11 cellular contexts compared by ENCODE assay signal in the genomic region with DNA sequence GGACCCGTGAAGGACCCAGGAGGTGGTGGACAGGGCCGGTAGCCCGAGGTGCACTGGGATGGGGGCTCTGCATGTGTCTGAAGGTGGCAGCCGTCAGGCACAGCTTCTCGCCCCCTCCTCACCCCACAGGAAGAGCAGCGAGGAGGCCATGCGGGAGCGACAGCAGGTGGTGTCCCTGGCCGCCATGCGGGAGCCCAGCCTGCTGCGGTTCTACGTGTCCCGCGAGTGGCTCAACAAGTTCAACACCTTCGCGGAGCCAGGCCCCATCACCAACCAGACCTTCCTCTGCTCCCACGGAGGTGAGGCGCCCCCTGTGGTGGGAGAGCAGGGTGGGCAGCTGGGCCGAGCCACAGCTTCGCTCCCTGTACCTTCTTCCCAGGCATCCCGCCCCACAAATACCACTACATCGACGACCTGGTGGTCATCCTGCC. TPM values are rescaled to one million over a fixed set of nuclear protein-coding genes. Genes with fewer than 3 reads are reported as not detected.
DNase-seq lines count a peak whose midpoint lies in the region; ATAC-seq and TF ChIP-seq lines count a peak whose summit lies in the region.
"Had no signal": no experiment of that assay in that cellular context is flagged by ENCODE, and none has a peak within 500 bp of the region (broad histone marks: within the 10 kb centered on the region; RNA-seq: fewer than 3 reads in every experiment).

No MANE protein-coding gene starts in this region.

- no peak overlapping the region for H3K27ac ChIP-seq in cardiac muscle cell
- no peak overlapping the region for H3K27ac ChIP-seq in right atrium auricular region
- H3K27ac ChIP-seq in SJCRH30, result no peak overlapping the region
- H3K27ac ChIP-seq: VCaP had no signal

- ATAC-seq in T-helper 17 cell (no peak), HG02852 (IDR thresholded peaks at IDR 0.05; ENCODE audit: unreplicated experiment) (no peak), GM21576 (IDR thresholded peaks at IDR 0.05; ENCODE audit: unreplicated experiment) (no peak)

- H3K36me3 ChIP-seq in cardiac muscle cell (peaks cover 12% of the 10 kb centered on the region), right atrium auricular region (peaks cover 41% of the 10 kb centered on the region), SJCRH30 (0 out of 2 replicates have a peak, but pooled peaks cover 2% of the 10 kb centered on the region)

- DNase-seq in cardiac muscle cell (ENCODE audit: low read depth in 1 of 2, low spot score in 1 of 2) (no peak), right atrium auricular region (ENCODE audit: low spot score) (no peak), T-helper 17 cell (no peak), fibroblast of pulmonary artery (ENCODE audit: low read depth) (no peak), SJCRH30 (no peak)
- DNase-seq in activated CD4-positive, alpha-beta T cell treated with anti-CD3 and anti-CD28 coated beads, Interleukin-2, amount 10 ng/mL, durations not matched to agents 7 days and 5 days, result no peak
- DNase-seq: NCI-H1092 treated with DMSO at 0.1 percent for 48 hours had no signal

- H3K27me3 ChIP-seq in cardiac muscle cell, result no peaks in the 10 kb centered on the region
- H3K27me3 ChIP-seq in right atrium auricular region, result no peaks in the 10 kb centered on the region
- H3K27me3 ChIP-seq in SJCRH30, result no peaks in the 10 kb centered on the region

- peak overlapping the region; percentile 74 for H3K27ac Mint-ChIP-seq in T-helper 17 cell
- H3K27ac Mint-ChIP-seq in activated CD4-positive, alpha-beta T cell treated with anti-CD3 and anti-CD28 coated beads, Interleukin-2, amount 10 ng/mL, durations not matched to agents 7 days and 5 days, result no peak overlapping the region

- no peaks in the 10 kb centered on the region for H3K27me3 Mint-ChIP-seq in T-helper 17 cell
- no peaks in the 10 kb centered on the region for H3K27me3 Mint-ChIP-seq in activated CD4-positive, alpha-beta T cell treated with anti-CD3 and anti-CD28 coated beads, Interleukin-2, amount 10 ng/mL, durations not matched to agents 7 days and 5 days
- H3K27me3 Mint-ChIP-seq: activated naive CD4-positive, alpha-beta T cell treated with anti-CD3 and anti-CD28 coated beads, Interleukin-2, amount 50 U/mL, for 24 hours had no signal

- H3K4me1 ChIP-seq in cardiac muscle cell (ENCODE audit: low read depth) (no peaks in the 10 kb centered on the region), right atrium auricular region (peaks cover 0 to 1% of the 10 kb centered on the region in 2 donors), SJCRH30 (no peaks in the 10 kb centered on the region)

- CTCF ChIA-PET in activated CD4-positive, alpha-beta T cell treated with anti-CD3 and anti-CD28 coated beads, Interleukin-2, amount 10 ng/mL, durations not matched to agents 7 days and 5 days (lab: Charles Lee), result interaction anchor here (1.0 to 2.2 kb wide), 3 partner anchors 10 to 12 kb away, joined by 3 to 7 read pairs (median 4); no protein-coding TSS in a partner anchor

- TF ChIP-seq CTCF in cardiac muscle cell (IDR thresholded peaks at IDR 0.05; ENCODE audit: low read depth, low read length), result peak; percentile 30
- no peak for TF ChIP-seq CTCF in right atrium auricular region (IDR thresholded peaks at IDR 0.05)
- peak; percentile 11 for TF ChIP-seq CTCF in fibroblast of pulmonary artery (IDR thresholded peaks at IDR 0.05; ENCODE audit: low read length, missing control alignments)

- no peaks in the 10 kb centered on the region for H3K9me3 Mint-ChIP-seq in activated CD4-positive, alpha-beta T cell treated with anti-CD3 and anti-CD28 coated beads, Interleukin-2, amount 10 ng/mL, durations not matched to agents 7 days and 5 days
- H3K9me3 Mint-ChIP-seq: activated naive CD4-positive, alpha-beta T cell treated with anti-CD3 and anti-CD28 coated beads, Interleukin-2, amount 50 U/mL, for 24 hours had no signal

- H3K4me1 Mint-ChIP-seq in T-helper 17 cell, result peaks cover 22% of the 10 kb centered on the region
- H3K4me1 Mint-ChIP-seq in activated CD4-positive, alpha-beta T cell treated with anti-CD3 and anti-CD28 coated beads, Interleukin-2, amount 10 ng/mL, durations not matched to agents 7 days and 5 days, result peaks cover 39% of the 10 kb centered on the region

- peaks cover 5% of the 10 kb centered on the region for H3K36me3 Mint-ChIP-seq in T-helper 17 cell (ENCODE audit: low read depth)
- peaks cover 59% of the 10 kb centered on the region for H3K36me3 Mint-ChIP-seq in activated CD4-positive, alpha-beta T cell treated with anti-CD3 and anti-CD28 coated beads, Interleukin-2, amount 10 ng/mL, durations not matched to agents 7 days and 5 days (ENCODE audit: low read depth)

- H3K9me3 ChIP-seq in cardiac muscle cell (ENCODE audit: low read depth) (no peaks in the 10 kb centered on the region), right atrium auricular region (no peaks in the 10 kb centered on the region), T-helper 17 cell (ENCODE audit: control insufficient read depth, low read length, poor library complexity, severe bottlenecking) (no peaks in the 10 kb centered on the region), SJCRH30 (replicated peaks) (no peaks in the 10 kb centered on the region)

- POLR2A ChIA-PET in activated CD4-positive, alpha-beta T cell treated with anti-CD3 and anti-CD28 coated beads, Interleukin-2, amount 10 ng/mL, durations not matched to agents 7 days and 5 days (lab: Charles Lee), result no interaction called here

- H3K4me3 ChIP-seq in cardiac muscle cell (no peak overlapping the region), right atrium auricular region (no peak overlapping the region), fibroblast of pulmonary artery (replicated peaks; ENCODE audit: low read depth, low read length) (no peak overlapping the region), SJCRH30 (no peak overlapping the region)

- no peak overlapping the region for H3K4me3 Mint-ChIP-seq in T-helper 17 cell
- H3K4me3 Mint-ChIP-seq in activated CD4-positive, alpha-beta T cell treated with anti-CD3 and anti-CD28 coated beads, Interleukin-2, amount 10 ng/mL, durations not matched to agents 7 days and 5 days, result no peak overlapping the region
- H3K4me3 Mint-ChIP-seq: activated naive CD4-positive, alpha-beta T cell treated with anti-CD3 and anti-CD28 coated beads, Interleukin-2, amount 50 U/mL, for 24 hours had no signal

RNA-seq across cellular contexts. Expression of a gene that starts 39.9 kb away (rescaled TPM):
- total RNA-seq in cardiac muscle cell (36.7 and 47.3 TPM in 2 replicates), right atrium auricular region (10 to 100 TPM; 12.9 to 14.5 TPM), T-helper 17 cell (10 to 100 TPM; 80.7 to 90.0 TPM)
- polyA plus RNA-seq in cardiac muscle cell, result 32.7 and 43.4 TPM in 2 replicates
- 15.1 and 17.0 TPM in 2 replicates for total RNA-seq in SJCRH30 (2014; rRNA removed; shearing (Covaris generic))
- total RNA-seq in activated CD4-positive, alpha-beta T cell treated with anti-CD3 and anti-CD28 coated beads, Interleukin-2, amount 10 ng/mL, durations not matched to agents 7 days and 5 days, result 100 to 1,000 TPM in 1 of 2 experiments, 10 to 100 TPM in 1; 90.8 to 105 TPM

RNA-seq across cellular contexts. Expression of a gene that starts 40.1 kb away (rescaled TPM):
- 31.1 and 66.5 TPM in 2 replicates for total RNA-seq in cardiac muscle cell
- 56.5 and 65.5 TPM in 2 replicates for polyA plus RNA-seq in cardiac muscle cell
- 10 to 100 TPM; 43.1 to 67.2 TPM for total RNA-seq in right atrium auricular region
- total RNA-seq in T-helper 17 cell, result 100 to 1,000 TPM in 1 of 2 donors, 10 to 100 TPM in 1; 96.2 to 111 TPM
- total RNA-seq in SJCRH30 (2014; rRNA removed; shearing (Covaris generic)), result 74.1 and 76.0 TPM in 2 replicates
- 10 to 100 TPM; 83.9 to 89.2 TPM for total RNA-seq in activated CD4-positive, alpha-beta T cell treated with anti-CD3 and anti-CD28 coated beads, Interleukin-2, amount 10 ng/mL, durations not matched to agents 7 days and 5 days

RNA-seq across cellular contexts. Expression of a gene that starts 51.3 kb away (rescaled TPM):
- total RNA-seq in cardiac muscle cell (28.2 and 39.4 TPM in 2 replicates), right atrium auricular region (10 to 100 TPM; 16.1 to 31.9 TPM), T-helper 17 cell (10 to 100 TPM; 16.7 to 17.2 TPM)
- polyA plus RNA-seq in cardiac muscle cell, result 33.5 and 35.2 TPM in 2 replicates
- 44.7 and 45.6 TPM in 2 replicates for total RNA-seq in SJCRH30 (2014; rRNA removed; shearing (Covaris generic))
- 10 to 100 TPM; 52.0 to 58.5 TPM for total RNA-seq in activated CD4-positive, alpha-beta T cell treated with anti-CD3 and anti-CD28 coated beads, Interleukin-2, amount 10 ng/mL, durations not matched to agents 7 days and 5 days

Comparison
In these comparisons a context has a peak if more than half of its experiments do, and no peak if none do; other contexts are left out.
1. CTCF ChIP-seq: peak in cardiac muscle cell (single experiment) and fibroblast of pulmonary artery (single experiment); none in right atrium auricular region (0 of 2).